20 cellular contexts compared by ENCODE assay signal in genomic region chr2:204670756-204671155, GRCh38.
"Had no signal": no experiment of that assay in that cellular context is flagged by ENCODE, and none has a peak within 500 bp of the region (broad histone marks: within the 10 kb centered on the region; RNA-seq: fewer than 3 reads in every experiment).

No MANE protein-coding gene starts in this region.

- H3K36me3 Mint-ChIP-seq: IgD-negative memory B cell, T-cell had no signal

- H3K9me3 ChIP-seq: SK-N-SH had no signal

- H3K9me3 Mint-ChIP-seq: IgD-negative memory B cell, T-cell had no signal

- H3K9ac ChIP-seq: KMS-11, SK-N-SH had no signal

- DNase-seq: MV-4-11, NCI-H1048, NCI-H1105 treated with DMSO at 0.1 percent for 48 hours, NCI-H1417 treated with DMSO at 0.1 percent for 48 hours, NCI-H146, NCI-H1694 treated with DMSO at 0.1 percent for 48 hours, NCI-H1930, NCI-H2107, NCI-H2227 treated with DMSO at 0.1 percent for 48 hours, NCI-H524, NCI-H774, Right ventricle myocardium superior, RPMI8226, SIG-M5, SK-N-SH, SW 1271, T-cell had no signal

- H3K27ac Mint-ChIP-seq: IgD-negative memory B cell, T-cell had no signal

- H3K27me3 Mint-ChIP-seq: IgD-negative memory B cell had no signal

- H3K4me3 Mint-ChIP-seq: IgD-negative memory B cell, T-cell had no signal

- H3K27ac ChIP-seq: KMS-11 had no signal

- ATAC-seq: K562, T-cell had no signal

- H3K4me2 ChIP-seq: KMS-11, SK-N-SH had no signal

- H3K4me3 ChIP-seq: K562 had no signal

- H3K9me2 ChIP-seq: SK-N-SH had no signal

- H3K4me1 Mint-ChIP-seq: IgD-negative memory B cell, T-cell had no signal
